ENCODE assay signal across 1 cellular context in genomic region chr3:101676219-101676764, GRCh38.
TF ChIP-seq lines count a peak whose summit lies in the region.

No MANE protein-coding gene starts in this region.

TF ChIP-seq in HepG2, 621 proteins besides CTCF, POLR2A, EP300 and RAD21 (continued from another document):
- TF ChIP-seq, protein P1, sequence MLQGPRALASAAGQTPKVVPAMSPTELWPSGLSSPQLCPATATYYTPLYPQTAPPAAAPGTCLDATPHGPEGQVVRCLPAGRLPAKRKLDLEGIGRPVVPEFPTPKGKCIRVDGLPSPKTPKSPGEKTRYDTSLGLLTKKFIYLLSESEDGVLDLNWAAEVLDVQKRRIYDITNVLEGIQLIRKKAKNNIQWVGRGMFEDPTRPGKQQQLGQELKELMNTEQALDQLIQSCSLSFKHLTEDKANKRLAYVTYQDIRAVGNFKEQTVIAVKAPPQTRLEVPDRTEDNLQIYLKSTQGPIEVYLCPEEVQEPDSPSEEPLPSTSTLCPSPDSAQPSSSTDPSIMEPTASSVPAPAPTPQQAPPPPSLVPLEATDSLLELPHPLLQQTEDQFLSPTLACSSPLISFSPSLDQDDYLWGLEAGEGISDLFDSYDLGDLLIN (CRISPR knock-in tag; IDR thresholded peaks at IDR 0.05; ENCODE audit: borderline replicate concordance) = no peak
- TF ChIP-seq SMC3 (IDR thresholded peaks at IDR 0.05; ENCODE audit: low read length) (no peak), SRSF1 (optimal IDR thresholded peaks at IDR 0.05; ENCODE audit: low read depth, low read length) (no peak), SUZ12 (IDR thresholded peaks at IDR 0.05; ENCODE audit: low read depth, low read length) (no peak), HES4 (CRISPR knock-in tag; IDR thresholded peaks at IDR 0.05; ENCODE audit: borderline replicate concordance) (no peak; the same call in 1 of the 2 replicates), ZNF207 (IDR thresholded peaks at IDR 0.05; ENCODE audit: borderline replicate concordance) (no peak), TP53 (CRISPR knock-in tag; conservative IDR thresholded peaks at IDR 0.05) (no peak), GATAD1 (CRISPR knock-in tag; IDR thresholded peaks at IDR 0.05) (peak; percentile 89), ISX (CRISPR knock-in tag; conservative IDR thresholded peaks at IDR 0.05) (no peak)
- TF ChIP-seq, protein P2, sequence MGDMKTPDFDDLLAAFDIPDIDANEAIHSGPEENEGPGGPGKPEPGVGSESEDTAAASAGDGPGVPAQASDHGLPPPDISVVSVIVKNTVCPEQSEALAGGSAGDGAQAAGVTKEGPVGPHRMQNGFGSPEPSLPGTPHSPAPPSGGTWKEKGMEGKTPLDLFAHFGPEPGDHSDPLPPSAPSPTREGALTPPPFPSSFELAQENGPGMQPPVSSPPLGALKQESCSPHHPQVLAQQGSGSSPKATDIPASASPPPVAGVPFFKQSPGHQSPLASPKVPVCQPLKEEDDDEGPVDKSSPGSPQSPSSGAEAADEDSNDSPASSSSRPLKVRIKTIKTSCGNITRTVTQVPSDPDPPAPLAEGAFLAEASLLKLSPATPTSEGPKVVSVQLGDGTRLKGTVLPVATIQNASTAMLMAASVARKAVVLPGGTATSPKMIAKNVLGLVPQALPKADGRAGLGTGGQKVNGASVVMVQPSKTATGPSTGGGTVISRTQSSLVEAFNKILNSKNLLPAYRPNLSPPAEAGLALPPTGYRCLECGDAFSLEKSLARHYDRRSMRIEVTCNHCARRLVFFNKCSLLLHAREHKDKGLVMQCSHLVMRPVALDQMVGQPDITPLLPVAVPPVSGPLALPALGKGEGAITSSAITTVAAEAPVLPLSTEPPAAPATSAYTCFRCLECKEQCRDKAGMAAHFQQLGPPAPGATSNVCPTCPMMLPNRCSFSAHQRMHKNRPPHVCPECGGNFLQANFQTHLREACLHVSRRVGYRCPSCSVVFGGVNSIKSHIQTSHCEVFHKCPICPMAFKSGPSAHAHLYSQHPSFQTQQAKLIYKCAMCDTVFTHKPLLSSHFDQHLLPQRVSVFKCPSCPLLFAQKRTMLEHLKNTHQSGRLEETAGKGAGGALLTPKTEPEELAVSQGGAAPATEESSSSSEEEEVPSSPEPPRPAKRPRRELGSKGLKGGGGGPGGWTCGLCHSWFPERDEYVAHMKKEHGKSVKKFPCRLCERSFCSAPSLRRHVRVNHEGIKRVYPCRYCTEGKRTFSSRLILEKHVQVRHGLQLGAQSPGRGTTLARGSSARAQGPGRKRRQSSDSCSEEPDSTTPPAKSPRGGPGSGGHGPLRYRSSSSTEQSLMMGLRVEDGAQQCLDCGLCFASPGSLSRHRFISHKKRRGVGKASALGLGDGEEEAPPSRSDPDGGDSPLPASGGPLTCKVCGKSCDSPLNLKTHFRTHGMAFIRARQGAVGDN (CRISPR knock-in tag; IDR thresholded peaks at IDR 0.05) = peak; percentile 85
- TF ChIP-seq, protein P3, sequence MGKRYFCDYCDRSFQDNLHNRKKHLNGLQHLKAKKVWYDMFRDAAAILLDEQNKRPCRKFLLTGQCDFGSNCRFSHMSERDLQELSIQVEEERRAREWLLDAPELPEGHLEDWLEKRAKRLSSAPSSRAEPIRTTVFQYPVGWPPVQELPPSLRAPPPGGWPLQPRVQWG (CRISPR knock-in tag; IDR thresholded peaks at IDR 0.05; ENCODE audit: borderline replicate concordance, low read depth) = no peak
- TF ChIP-seq, protein P4, sequence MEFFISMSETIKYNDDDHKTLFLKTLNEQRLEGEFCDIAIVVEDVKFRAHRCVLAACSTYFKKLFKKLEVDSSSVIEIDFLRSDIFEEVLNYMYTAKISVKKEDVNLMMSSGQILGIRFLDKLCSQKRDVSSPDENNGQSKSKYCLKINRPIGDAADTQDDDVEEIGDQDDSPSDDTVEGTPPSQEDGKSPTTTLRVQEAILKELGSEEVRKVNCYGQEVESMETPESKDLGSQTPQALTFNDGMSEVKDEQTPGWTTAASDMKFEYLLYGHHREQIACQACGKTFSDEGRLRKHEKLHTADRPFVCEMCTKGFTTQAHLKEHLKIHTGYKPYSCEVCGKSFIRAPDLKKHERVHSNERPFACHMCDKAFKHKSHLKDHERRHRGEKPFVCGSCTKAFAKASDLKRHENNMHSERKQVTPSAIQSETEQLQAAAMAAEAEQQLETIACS (CRISPR knock-in tag; IDR thresholded peaks at IDR 0.05) = no peak
